In genomic region chr5:172896465-172896864, GRCh38 we compare ENCODE assay signal across 14 cellular contexts.
A peak's percentile ranks its signal among the peaks of the same experiment; 100 is the strongest.
DNase-seq lines count a peak whose midpoint lies in the region; ATAC-seq, FAIRE-seq and TF ChIP-seq lines count a peak whose summit lies in the region.
"Had no signal": no experiment of that assay in that cellular context is flagged by ENCODE, and none has a peak within 500 bp of the region (broad histone marks: within the 10 kb centered on the region; RNA-seq: fewer than 3 reads in every experiment).

No MANE protein-coding gene starts in this region.

- H3K36me3 Mint-ChIP-seq in HFFc6 (ENCODE audit: low read depth) (peaks cover 40% of the 10 kb centered on the region), chondrocyte (ENCODE audit: low read depth) (no peaks in the 10 kb centered on the region), memory B cell (peaks cover 26% of the 10 kb centered on the region)

- H3K9me3 Mint-ChIP-seq in HFFc6: no peaks in the 10 kb centered on the region
- no peaks in the 10 kb centered on the region for H3K9me3 Mint-ChIP-seq in chondrocyte (ENCODE audit: low read depth)
- H3K9me3 Mint-ChIP-seq in memory B cell: no peaks in the 10 kb centered on the region
- H3K9me3 Mint-ChIP-seq in stimulated activated naive CD8-positive, alpha-beta T cell treated with anti-CD3 and anti-CD28 coated beads, Interleukin-15, amount 100 ng/mL, for 72 hours: no peaks in the 10 kb centered on the region

- no peaks in the 10 kb centered on the region; the same call in none of the 2 replicates for H3K27me3 Mint-ChIP-seq in HFFc6 (ENCODE audit: insufficient read depth)
- H3K27me3 Mint-ChIP-seq in chondrocyte (ENCODE audit: low read depth): no peaks in the 10 kb centered on the region
- H3K27me3 Mint-ChIP-seq in memory B cell: no peaks in the 10 kb centered on the region
- no peaks in the 10 kb centered on the region for H3K27me3 Mint-ChIP-seq in stimulated activated naive CD8-positive, alpha-beta T cell treated with anti-CD3 and anti-CD28 coated beads, Interleukin-15, amount 100 ng/mL, for 72 hours

- peaks cover 67% of the 10 kb centered on the region for H3K4me1 Mint-ChIP-seq in HFFc6 (ENCODE audit: low read depth)
- peaks cover 70% of the 10 kb centered on the region for H3K4me1 Mint-ChIP-seq in chondrocyte (ENCODE audit: low read depth)
- no peaks in the 10 kb centered on the region for H3K4me1 Mint-ChIP-seq in memory B cell
- H3K4me1 Mint-ChIP-seq in stimulated activated naive CD8-positive, alpha-beta T cell treated with anti-CD3 and anti-CD28 coated beads, Interleukin-15, amount 100 ng/mL, for 72 hours: peaks cover 27% of the 10 kb centered on the region

- H3K4me1 ChIP-seq in stomach (peaks cover 35 to 90% (median 60%) of the 10 kb centered on the region in 4 donors), small intestine (ENCODE audit: control insufficient read depth in 2 of 2, insufficient read depth in 1 of 2, low read depth in 1 of 2, low read length in 1 of 2) (peaks cover 0 to 1% of the 10 kb centered on the region in 2 donors)

- no peak overlapping the region for H3K4me3 ChIP-seq in stomach
- H3K4me3 ChIP-seq in small intestine (ENCODE audit: low read depth in 1 of 2, low read length in 2 of 2): no peak overlapping the region
- H3K4me3 ChIP-seq: cardiac muscle cell had no signal

- TF ChIP-seq EP300 in stomach (IDR thresholded peaks at IDR 0.05): no peak

- peak overlapping the region; percentile 24 to 98 (median 93) for H3K27ac ChIP-seq in stomach
- peak overlapping the region in 1 of 2 donors; percentile 91 for H3K27ac ChIP-seq in small intestine (ENCODE audit: low read depth in 1 of 2, low read length in 1 of 2)
- H3K27ac ChIP-seq: cardiac muscle cell had no signal

- no peak for TF ChIP-seq CTCF in HFFc6 (IDR thresholded peaks at IDR 0.05)
- TF ChIP-seq CTCF in chondrocyte (IDR thresholded peaks at IDR 0.05): no peak
- no peak for TF ChIP-seq CTCF in stomach (IDR thresholded peaks at IDR 0.05)

- no peak for TF ChIP-seq POLR2A in stomach (IDR thresholded peaks at IDR 0.05)
- no peak for TF ChIP-seq POLR2A in GM12891 (IDR thresholded peaks at IDR 0.05; ENCODE audit: low read depth, low read length)

- H3K27me3 ChIP-seq in stomach: no peaks in the 10 kb centered on the region
- H3K27me3 ChIP-seq in small intestine (ENCODE audit: control insufficient read depth in 2 of 2, insufficient read depth in 2 of 2, low read length in 2 of 2): no peaks in the 10 kb centered on the region
- H3K27me3 ChIP-seq: cardiac muscle cell had no signal

- H3K9me3 ChIP-seq in stomach (no peaks in the 10 kb centered on the region), small intestine (ENCODE audit: control insufficient read depth, low read depth) (no peaks in the 10 kb centered on the region)

- intact Hi-C loops in stomach (cut with DNase I; ENCODE audit: low total_unique reads): no loop called here

- no peak for ATAC-seq in memory B cell (ENCODE audit: low read depth)
- no peak for ATAC-seq in stimulated activated naive CD8-positive, alpha-beta T cell treated with anti-CD3 and anti-CD28 coated beads, Interleukin-15, amount 100 ng/mL, for 72 hours

- peaks cover 7 to 38% (median 18%) of the 10 kb centered on the region in 4 donors for H3K36me3 ChIP-seq in stomach
- no peaks in the 10 kb centered on the region for H3K36me3 ChIP-seq in small intestine (ENCODE audit: control insufficient read depth in 2 of 2, insufficient read depth in 2 of 2, low read length in 2 of 2)

- peak overlapping the region; percentile 85; the same call in 1 of the 2 replicates for H3K4me3 Mint-ChIP-seq in HFFc6
- H3K4me3 Mint-ChIP-seq in chondrocyte (ENCODE audit: unreplicated experiment): no peak overlapping the region
- no peak overlapping the region for H3K4me3 Mint-ChIP-seq in memory B cell
- H3K4me3 Mint-ChIP-seq in stimulated activated naive CD8-positive, alpha-beta T cell treated with anti-CD3 and anti-CD28 coated beads, Interleukin-15, amount 100 ng/mL, for 72 hours: no peak overlapping the region

- FAIRE-seq in small intestine (lab: Jason Lieb, UNC) (no peak), GM12891 (lab: Jason Lieb, UNC) (no peak)
- FAIRE-seq: keratinocyte had no signal

- H3K27ac Mint-ChIP-seq in HFFc6 (peak overlapping the region; percentile 99), chondrocyte (ENCODE audit: unreplicated experiment) (peak overlapping the region; percentile 98), memory B cell (peak overlapping the region; percentile 63)
- no peak overlapping the region for H3K27ac Mint-ChIP-seq in stimulated activated naive CD8-positive, alpha-beta T cell treated with anti-CD3 and anti-CD28 coated beads, Interleukin-15, amount 100 ng/mL, for 72 hours

- WGBS in stomach, 5 donors: 73 to 100% (median 80%) methylated on average over 3 to 7 of the region's 7 CpGs
- WGBS in small intestine, 3 donors: 86 to 92% (median 92%) methylated on average over 7 of the region's 7 CpGs

- DNase-seq in HFFc6: no peak
- DNase-seq in chondrocyte (ENCODE audit: low spot score): no peak
- no peak for DNase-seq in memory B cell (ENCODE audit: low spot score in 2 of 2)
- no peak for DNase-seq in stomach
- no peak for DNase-seq in small intestine
- DNase-seq in stimulated activated naive CD8-positive, alpha-beta T cell treated with anti-CD3 and anti-CD28 coated beads, Interleukin-15, amount 100 ng/mL, for 72 hours: no peak
- DNase-seq in stimulated activated naive CD4-positive, alpha-beta T cell treated with Interleukin-2 at 50 U/mL for 16 hours (lab: John Stamatoyannopoulos, UW): no peak
- DNase-seq in GM12891 (ENCODE audit: insufficient read length, low spot score): no peak
- DNase-seq: activated CD4-positive, CD25-positive, alpha-beta regulatory T cell; activated T-cell treated with anti-CD3 and anti-CD28 coated beads, Interleukin-2, amount 50 U/mL, for 1 hour; NCI-H146; NCI-H526 treated with DMSO at 0.1 percent for 48 hours had no signal

TF ChIP-seq in GM12891, 5 proteins besides CTCF, POLR2A, EP300 and RAD21:
- no peak for TF ChIP-seq TAF1 (IDR thresholded peaks at IDR 0.05; ENCODE audit: low read depth, low read length)
- TF ChIP-seq POU2F2 (IDR thresholded peaks at IDR 0.05; ENCODE audit: low read depth, low read length): no peak
- TF ChIP-seq SPI1 (IDR thresholded peaks at IDR 0.05; ENCODE audit: low read depth, low read length): no peak
- no peak for TF ChIP-seq POLR2AphosphoS5 (IDR thresholded peaks at IDR 0.05; ENCODE audit: low read depth, low read length)
- TF ChIP-seq PAX5 (IDR thresholded peaks at IDR 0.05; ENCODE audit: insufficient read depth, low read length, severe bottlenecking): no peak

Comparison
In these comparisons a context has a peak if more than half of its experiments do, and no peak if none do; other contexts are left out.
1. H3K27ac Mint-ChIP-seq: peak in HFFc6 (single experiment), chondrocyte (single experiment) and memory B cell (single experiment); none in stimulated activated naive CD8-positive, alpha-beta T cell treated with anti-CD3 and anti-CD28 coated beads, Interleukin-15, amount 100 ng/mL, for 72 hours (0 of 2).